9 cellular contexts compared by ENCODE assay signal in the genomic region with DNA sequence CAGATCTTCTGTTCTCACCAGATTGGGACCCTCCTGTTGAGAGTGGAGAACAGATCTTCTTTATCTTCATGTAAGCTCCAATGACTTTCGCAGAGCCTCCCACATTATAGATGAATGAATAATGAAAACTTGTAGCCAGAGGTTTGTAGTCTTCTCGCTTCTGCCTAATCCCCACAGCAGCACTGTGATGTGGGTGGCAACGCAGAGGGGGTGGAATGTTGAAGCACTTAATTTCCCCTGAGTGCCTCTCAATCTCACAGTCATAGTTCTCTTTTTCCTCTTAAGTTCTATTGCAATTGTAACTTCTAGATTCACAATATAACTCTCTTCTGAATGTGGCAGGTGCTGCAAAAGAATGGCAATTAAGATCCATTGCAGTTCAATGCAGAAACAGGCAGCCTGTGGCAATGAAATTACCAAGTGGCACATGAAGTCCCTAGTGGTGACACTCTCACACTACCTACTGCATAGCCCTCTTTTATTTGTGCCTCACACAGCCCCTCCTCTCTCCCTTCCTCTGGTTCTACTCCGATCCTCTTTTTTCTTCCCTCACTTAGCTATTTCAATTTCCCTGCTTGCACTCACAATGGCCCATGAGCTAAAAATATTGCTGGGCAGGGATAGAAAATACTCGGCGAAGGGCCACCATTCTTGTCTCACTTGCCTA.
DNase-seq lines count a peak whose midpoint lies in the region; ATAC-seq and TF ChIP-seq lines count a peak whose summit lies in the region.
"Had no signal": no experiment of that assay in that cellular context is flagged by ENCODE, and none has a peak within 500 bp of the region (broad histone marks: within the 10 kb centered on the region; RNA-seq: fewer than 3 reads in every experiment).

No MANE protein-coding gene starts in this region.

- H3K36me3 Mint-ChIP-seq in progenitor cell of endocrine pancreas (ENCODE audit: insufficient read depth) = no peaks in the 10 kb centered on the region

- H3K9ac ChIP-seq in Loucy (ENCODE audit: low read depth, low read length, poor library complexity, severe bottlenecking) = no peak overlapping the region

- ATAC-seq in HG03571 (IDR thresholded peaks at IDR 0.05; ENCODE audit: unreplicated experiment) = no peak

- no peak overlapping the region for H3K27ac Mint-ChIP-seq in progenitor cell of endocrine pancreas

- H3K9me2 ChIP-seq in Loucy (replicated peaks; ENCODE audit: low read depth, low read length) = no peaks in the 10 kb centered on the region

- no peaks in the 10 kb centered on the region for H3K79me2 ChIP-seq in Loucy (ENCODE audit: insufficient read depth, low read length)

- no peaks in the 10 kb centered on the region for H3K36me3 ChIP-seq in Loucy (ENCODE audit: insufficient read depth, low read length)

- H3K9me3 Mint-ChIP-seq in progenitor cell of endocrine pancreas (ENCODE audit: low read depth) = no peaks in the 10 kb centered on the region

- peak; percentile 56 for TF ChIP-seq CTCF in Loucy (conservative IDR thresholded peaks at IDR 0.05; ENCODE audit: low read length)
- TF ChIP-seq CTCF in astrocyte of the spinal cord (IDR thresholded peaks at IDR 0.05; ENCODE audit: low read depth, low read length) = peak; percentile 15
- TF ChIP-seq CTCF in progenitor cell of endocrine pancreas (IDR thresholded peaks at IDR 0.05; ENCODE audit: unreplicated experiment) = peak; percentile 62

- H3F3A ChIP-seq in Loucy (ENCODE audit: low read depth) = no peaks in the 10 kb centered on the region

- DNase-seq in NCI-H2107 treated with DMSO at 0.1 percent for 48 hours (lab: John Stamatoyannopoulos, UW; ENCODE audit: unreplicated experiment) (peak; percentile 26), NCI-H2107 (lab: John Stamatoyannopoulos, UW) (no peak), astrocyte of the spinal cord (ENCODE audit: low read depth, low spot score) (no peak), progenitor cell of endocrine pancreas (ENCODE audit: low spot score, unreplicated experiment) (no peak), SW 1271 (lab: John Stamatoyannopoulos, UW) (no peak), DMS114 treated with DMSO at 0.1 percent for 48 hours (lab: John Stamatoyannopoulos, UW; ENCODE audit: unreplicated experiment) (no peak)
- DNase-seq: amygdala had no signal

- no peaks in the 10 kb centered on the region for H3K4me1 Mint-ChIP-seq in progenitor cell of endocrine pancreas (ENCODE audit: low read depth)

- H4K20me1 ChIP-seq in Loucy (ENCODE audit: insufficient read depth, low read length, poor library complexity, severe bottlenecking) = no peaks in the 10 kb centered on the region

- in situ Hi-C loops in astrocyte of the spinal cord (cut with HindIII; ENCODE audit: low sequenced_read_pairs) = no loop called here

- H3K4me3 ChIP-seq in Loucy (ENCODE audit: low read length, poor library complexity, severe bottlenecking) (no peak overlapping the region), astrocyte of the spinal cord (ENCODE audit: low read depth, low read length) (no peak overlapping the region)

- no peaks in the 10 kb centered on the region for H3K27me3 Mint-ChIP-seq in progenitor cell of endocrine pancreas

- H3K9me3 ChIP-seq in Loucy (ENCODE audit: insufficient read depth, low read depth, low read length) = no peaks in the 10 kb centered on the region

- H3K4me3 Mint-ChIP-seq in progenitor cell of endocrine pancreas (ENCODE audit: low read depth) = no peak overlapping the region

- no peak overlapping the region for H2AFZ ChIP-seq in Loucy (ENCODE audit: low read length)

- no peaks in the 10 kb centered on the region for H3K27me3 ChIP-seq in Loucy (ENCODE audit: insufficient read depth, low read length, poor library complexity, severe bottlenecking)

- no peaks in the 10 kb centered on the region for H3K4me1 ChIP-seq in Loucy (ENCODE audit: insufficient read depth, low read length, poor library complexity, severe bottlenecking)

- H3K4me2 ChIP-seq in Loucy (ENCODE audit: low read depth, low read length, poor library complexity, severe bottlenecking) = no peak overlapping the region
